Comparison of ENCODE assay signal across 17 cellular contexts in genomic region chr1:41882496-41882895, GRCh38. TPM values are rescaled to one million over a fixed set of nuclear protein-coding genes. Genes with fewer than 3 reads are reported as not detected.
DNase-seq lines count a peak whose midpoint lies in the region; ATAC-seq and TF ChIP-seq lines count a peak whose summit lies in the region.
"Had no signal": no experiment of that assay in that cellular context is flagged by ENCODE, and none has a peak within 500 bp of the region (broad histone marks: within the 10 kb centered on the region; RNA-seq: fewer than 3 reads in every experiment).

No MANE protein-coding gene starts in this region.

- no peaks in the 10 kb centered on the region for H3K9me3 Mint-ChIP-seq in mesothelial cell of epicardium
- no peaks in the 10 kb centered on the region for H3K9me3 Mint-ChIP-seq in activated naive CD4-positive, alpha-beta T cell treated with anti-CD3 and anti-CD28 coated beads, Interleukin-2, amount 10 ng/mL, durations not matched to agents 7 days and 5 days
- H3K9me3 Mint-ChIP-seq: activated CD4-positive, alpha-beta memory T cell treated with anti-CD3 and anti-CD28 coated beads, Interleukin-2, amount 10 ng/mL, durations not matched to agents 7 days and 5 days; H9; IgD-negative memory B cell had no signal

- H3K4me3 Mint-ChIP-seq in mesothelial cell of epicardium = no peak overlapping the region
- H3K4me3 Mint-ChIP-seq in activated naive CD4-positive, alpha-beta T cell treated with anti-CD3 and anti-CD28 coated beads, Interleukin-2, amount 10 ng/mL, durations not matched to agents 7 days and 5 days = no peak overlapping the region
- H3K4me3 Mint-ChIP-seq: activated CD4-positive, alpha-beta memory T cell treated with anti-CD3 and anti-CD28 coated beads, Interleukin-2, amount 10 ng/mL, durations not matched to agents 7 days and 5 days; H9 had no signal

- H3K36me3 Mint-ChIP-seq in mesothelial cell of epicardium = no peaks in the 10 kb centered on the region
- no peaks in the 10 kb centered on the region for H3K36me3 Mint-ChIP-seq in activated naive CD4-positive, alpha-beta T cell treated with anti-CD3 and anti-CD28 coated beads, Interleukin-2, amount 10 ng/mL, durations not matched to agents 7 days and 5 days
- H3K36me3 Mint-ChIP-seq: IgD-negative memory B cell had no signal

- H3K36me3 ChIP-seq in BLaER1 treated with 17β-estradiol and CSF1 and Interleukin-3, amounts not matched to agents 10 nM and 100 nM = no peaks in the 10 kb centered on the region
- H3K36me3 ChIP-seq in Panc1 (ENCODE audit: control insufficient read depth, insufficient read depth, low read length) = no peaks in the 10 kb centered on the region
- H3K36me3 ChIP-seq: ascending aorta had no signal

- DNase-seq in DMS53 treated with DMSO at 0.1 percent for 48 hours (lab: John Stamatoyannopoulos, UW; ENCODE audit: unreplicated experiment) (peak; percentile 59), Panc1 (ENCODE audit: low read depth, low spot score) (no peak), mesothelial cell of epicardium (ENCODE audit: low spot score in 2 of 2, unreplicated experiment in 2 of 2) (no peak), GM13976 (ENCODE audit: low spot score) (no peak), COLO668 (lab: John Stamatoyannopoulos, UW; ENCODE audit: unreplicated experiment) (no peak)
- no peak for DNase-seq in activated naive CD4-positive, alpha-beta T cell treated with anti-CD3 and anti-CD28 coated beads, Interleukin-2, amount 10 ng/mL, durations not matched to agents 7 days and 5 days
- DNase-seq: activated CD4-positive, alpha-beta memory T cell treated with anti-CD3 and anti-CD28 coated beads, Interleukin-2, amount 10 ng/mL, durations not matched to agents 7 days and 5 days; cortex of kidney; H9; NCI-H1417 treated with DMSO at 0.1 percent for 48 hours; NCI-H524 treated with DMSO at 0.1 percent for 48 hours; SHP77 treated with DMSO at 0.1 percent for 48 hours; stimulated activated CD4-positive, alpha-beta T cell treated with anti-CD3 and anti-CD28 coated beads, Interleukin-12 subunit alpha, Interleukin-12 subunit beta, amount 100 ng/mL, for 4 hours had no signal

- peak overlapping the region; percentile 74 for H3K27ac Mint-ChIP-seq in mesothelial cell of epicardium
- H3K27ac Mint-ChIP-seq in activated naive CD4-positive, alpha-beta T cell treated with anti-CD3 and anti-CD28 coated beads, Interleukin-2, amount 10 ng/mL, durations not matched to agents 7 days and 5 days = no peak overlapping the region
- H3K27ac Mint-ChIP-seq: activated CD4-positive, alpha-beta memory T cell treated with anti-CD3 and anti-CD28 coated beads, Interleukin-2, amount 10 ng/mL, durations not matched to agents 7 days and 5 days; H9; IgD-negative memory B cell had no signal

- H3K4me1 ChIP-seq in BLaER1 treated with 17β-estradiol and CSF1 and Interleukin-3, amounts not matched to agents 10 nM and 100 nM = peaks cover 0 to 15% (median 11%) of the 10 kb centered on the region in 10 experiments; a peak in 14 of 20 replicates
- H3K4me1 ChIP-seq in Panc1 (ENCODE audit: control insufficient read depth, insufficient read depth, low read length) = peaks cover 11% of the 10 kb centered on the region

- TF ChIP-seq CTCF in Panc1 (IDR thresholded peaks at IDR 0.05) (no peak), mesothelial cell of epicardium (IDR thresholded peaks at IDR 0.05; ENCODE audit: unreplicated experiment) (no peak), GM13976 (IDR thresholded peaks at IDR 0.05; ENCODE audit: borderline replicate concordance, control extremely low read depth, extremely low read depth, insufficient read depth, missing control alignments) (no peak)

- H3K4me2 ChIP-seq in BLaER1 treated with 17β-estradiol and CSF1 and Interleukin-3, amounts not matched to agents 10 nM and 100 nM = peak overlapping the region in 8 of 11 experiments; percentile 35 to 68 (median 56); a peak in 15 of 22 replicates

- H4K20me1 ChIP-seq in BLaER1 treated with 17β-estradiol and CSF1 and Interleukin-3, amounts not matched to agents 10 nM and 100 nM = no peaks in the 10 kb centered on the region

- no peak overlapping the region for H3K27ac ChIP-seq in BLaER1 treated with 17β-estradiol and CSF1 and Interleukin-3, amounts not matched to agents 10 nM and 100 nM
- H3K27ac ChIP-seq in Panc1 (ENCODE audit: low read length) = peak overlapping the region; percentile 62
- H3K27ac ChIP-seq: ascending aorta had no signal

- no TSS peak for BruUV-seq in Panc1 (replicated peaks; lab: Mats Ljungman, UMichigan)

- H3K4me1 Mint-ChIP-seq in mesothelial cell of epicardium = peaks cover 40% of the 10 kb centered on the region
- H3K4me1 Mint-ChIP-seq in activated naive CD4-positive, alpha-beta T cell treated with anti-CD3 and anti-CD28 coated beads, Interleukin-2, amount 10 ng/mL, durations not matched to agents 7 days and 5 days = peaks cover 21% of the 10 kb centered on the region

- intact Hi-C loops in Panc1 (cut with micrococcal nuclease; ENCODE audit: unreplicated experiment) = no loop called here

- no peak overlapping the region for H3K9ac ChIP-seq in BLaER1 treated with 17β-estradiol and CSF1 and Interleukin-3, amounts not matched to agents 10 nM and 100 nM

- POLR2A ChIA-PET in Panc1 (lab: Charles Lee) = no interaction called here

- no peak overlapping the region for H3K4me3 ChIP-seq in BLaER1 treated with 17β-estradiol and CSF1 and Interleukin-3, amounts not matched to agents 10 nM and 100 nM
- no peak overlapping the region for H3K4me3 ChIP-seq in Panc1 (ENCODE audit: low read depth in 2 of 2, low read length in 2 of 2)
- H3K4me3 ChIP-seq: ascending aorta had no signal

- in situ Hi-C loops in Panc1 (cut with HindIII; ENCODE audit: low pct_unique_long_range_greater_than_20kb, low sequenced_read_pairs) = no loop called here
- in situ Hi-C loops in GM13976 (cut with MboI; ENCODE audit: low sequenced_read_pairs, unreplicated experiment) = no loop called here

- CTCF ChIA-PET in Panc1 (lab: Charles Lee) = no interaction called here
- CTCF ChIA-PET in activated naive CD4-positive, alpha-beta T cell treated with anti-CD3 and anti-CD28 coated beads, Interleukin-2, amount 10 ng/mL, durations not matched to agents 7 days and 5 days (lab: Charles Lee) = interaction anchor here (0.6 kb wide), 1 partner anchor 31 kb away, joined by 3 read pairs; no protein-coding TSS in a partner anchor

- no peaks in the 10 kb centered on the region for H3K27me3 Mint-ChIP-seq in mesothelial cell of epicardium (ENCODE audit: low read depth)
- H3K27me3 Mint-ChIP-seq in activated naive CD4-positive, alpha-beta T cell treated with anti-CD3 and anti-CD28 coated beads, Interleukin-2, amount 10 ng/mL, durations not matched to agents 7 days and 5 days = peaks cover 3% of the 10 kb centered on the region
- H3K27me3 Mint-ChIP-seq: activated CD4-positive, alpha-beta memory T cell treated with anti-CD3 and anti-CD28 coated beads, Interleukin-2, amount 10 ng/mL, durations not matched to agents 7 days and 5 days; IgD-negative memory B cell had no signal

- ATAC-seq in Panc1 = no peak
- ATAC-seq in HG03432 (IDR thresholded peaks at IDR 0.05; ENCODE audit: unreplicated experiment) = no peak

- H3K27me3 ChIP-seq in BLaER1 treated with 17β-estradiol and CSF1 and Interleukin-3, amounts not matched to agents 10 nM and 100 nM = no peaks in the 10 kb centered on the region
- no peaks in the 10 kb centered on the region for H3K27me3 ChIP-seq in Panc1 (ENCODE audit: control insufficient read depth, insufficient read depth, low read length)
- H3K27me3 ChIP-seq: ascending aorta had no signal

- H3K9me3 ChIP-seq in BLaER1 treated with 17β-estradiol and CSF1 and Interleukin-3, amounts not matched to agents 10 nM and 100 nM (replicated peaks in 1 of 11) = no peaks in the 10 kb centered on the region
- H3K9me3 ChIP-seq in Panc1 (ENCODE audit: control insufficient read depth, insufficient read depth, low read depth, low read length) = no peaks in the 10 kb centered on the region
- H3K9me3 ChIP-seq: ascending aorta had no signal

RNA-seq across cellular contexts. Expression of gene HIVEP3, which starts 36.2 kb away (rescaled TPM):
- total RNA-seq in Panc1 (2021; ENCODE audit: unreplicated experiment) = 6.0 TPM
- polyA plus RNA-seq in Panc1 (2012; ENCODE audit: insufficient read length) = 10.1 TPM
- 8.5 to 9.0 TPM (median 8.9 TPM) in 3 replicates for total RNA-seq in mesothelial cell of epicardium
